14 cellular contexts compared by ENCODE assay signal in genomic region chr7:55440040-55440690, GRCh38.
DNase-seq lines count a peak whose midpoint lies in the region; ATAC-seq and TF ChIP-seq lines count a peak whose summit lies in the region.
"Had no signal": no experiment of that assay in that cellular context is flagged by ENCODE, and none has a peak within 500 bp of the region (broad histone marks: within the 10 kb centered on the region; RNA-seq: fewer than 3 reads in every experiment).

No MANE protein-coding gene starts in this region.

- H3K4me3 Mint-ChIP-seq in CD4-positive, CD25-positive, alpha-beta regulatory T cell: no peak overlapping the region
- no peak overlapping the region for H3K4me3 Mint-ChIP-seq in T-cell
- peak overlapping the region in 3 of 10 donors; percentile 31 to 51 (median 40) for H3K4me3 Mint-ChIP-seq in naive thymus-derived CD4-positive, alpha-beta T cell
- no peak overlapping the region for H3K4me3 Mint-ChIP-seq in activated CD8-positive, alpha-beta T cell treated with anti-CD3 and anti-CD28 coated beads, Interleukin-2, amount 10 ng/mL, durations not matched to agents 7 days and 5 days
- H3K4me3 Mint-ChIP-seq: activated naive CD8-positive, alpha-beta T cell had no signal

- peaks cover 9% of the 10 kb centered on the region for H3K4me1 ChIP-seq in CD4-positive, CD25-positive, alpha-beta regulatory T cell (ENCODE audit: control insufficient read depth, insufficient read depth, low read length, poor library complexity, severe bottlenecking)
- H3K4me1 ChIP-seq in naive thymus-derived CD4-positive, alpha-beta T cell (ENCODE audit: control insufficient read depth in 2 of 2, insufficient read depth in 2 of 2, low read length in 2 of 2): peaks cover 0 to 44% of the 10 kb centered on the region in 2 donors
- no peaks in the 10 kb centered on the region for H3K4me1 ChIP-seq in testis
- H3K4me1 ChIP-seq: gastroesophageal sphincter had no signal

- 86 to 88% methylated on average over 7 to 13 of the region's 13 CpGs for WGBS in testis, 2 donors

- peaks cover under 1 to 60% (median 35%) of the 10 kb centered on the region in 4 donors for H3K4me1 Mint-ChIP-seq in CD4-positive, CD25-positive, alpha-beta regulatory T cell
- H3K4me1 Mint-ChIP-seq in T-cell: peaks cover 50 to 54% (median 51%) of the 10 kb centered on the region in 3 donors
- H3K4me1 Mint-ChIP-seq in naive thymus-derived CD4-positive, alpha-beta T cell: peaks cover 30 to 54% (median 51%) of the 10 kb centered on the region in 7 donors
- H3K4me1 Mint-ChIP-seq in activated CD8-positive, alpha-beta T cell treated with anti-CD3 and anti-CD28 coated beads, Interleukin-2, amount 10 ng/mL, durations not matched to agents 7 days and 5 days (ENCODE audit: low read depth): peaks cover 10% of the 10 kb centered on the region

- POLR2A ChIA-PET in T-cell (lab: Charles Lee): no interaction called here
- POLR2A ChIA-PET in naive thymus-derived CD4-positive, alpha-beta T cell (lab: Charles Lee): interaction anchor here (1.8 kb wide), 1 partner anchor 30 kb away, joined by 6 read pairs; no protein-coding TSS in a partner anchor
- POLR2A ChIA-PET in activated CD8-positive, alpha-beta T cell treated with anti-CD3 and anti-CD28 coated beads, Interleukin-2, amount 10 ng/mL, durations not matched to agents 7 days and 5 days (lab: Charles Lee): no interaction called here

- intact Hi-C loops in naive thymus-derived CD4-positive, alpha-beta T cell (cut with micrococcal nuclease): no loop called here
- intact Hi-C loops in testis (cut with DNase I; ENCODE audit: low total_unique reads): no loop called here

- H3K4me3 ChIP-seq in CD4-positive, CD25-positive, alpha-beta regulatory T cell (ENCODE audit: low read depth, low read length): no peak overlapping the region
- H3K4me3 ChIP-seq in naive thymus-derived CD4-positive, alpha-beta T cell (ENCODE audit: low read length): no peak overlapping the region
- H3K4me3 ChIP-seq in testis: no peak overlapping the region
- H3K4me3 ChIP-seq: gastroesophageal sphincter, thoracic aorta had no signal

- no peaks in the 10 kb centered on the region for H3K36me3 ChIP-seq in CD4-positive, CD25-positive, alpha-beta regulatory T cell (ENCODE audit: control insufficient read depth, insufficient read depth, low read length)
- no peaks in the 10 kb centered on the region for H3K36me3 ChIP-seq in naive thymus-derived CD4-positive, alpha-beta T cell (ENCODE audit: control insufficient read depth in 2 of 3, insufficient read depth in 3 of 3, low read length in 3 of 3)
- no peaks in the 10 kb centered on the region for H3K36me3 ChIP-seq in testis (ENCODE audit: low read depth, missing control alignments)
- H3K36me3 ChIP-seq: brain microvascular endothelial cell, gastroesophageal sphincter, thoracic aorta had no signal

- H3K27me3 Mint-ChIP-seq in CD4-positive, CD25-positive, alpha-beta regulatory T cell: no peaks in the 10 kb centered on the region
- no peaks in the 10 kb centered on the region for H3K27me3 Mint-ChIP-seq in T-cell
- no peaks in the 10 kb centered on the region for H3K27me3 Mint-ChIP-seq in naive thymus-derived CD4-positive, alpha-beta T cell
- no peaks in the 10 kb centered on the region for H3K27me3 Mint-ChIP-seq in activated CD8-positive, alpha-beta T cell treated with anti-CD3 and anti-CD28 coated beads, Interleukin-2, amount 10 ng/mL, durations not matched to agents 7 days and 5 days (ENCODE audit: low read depth)
- H3K27me3 Mint-ChIP-seq: activated naive CD8-positive, alpha-beta T cell had no signal

- H3K27me3 ChIP-seq in CD4-positive, CD25-positive, alpha-beta regulatory T cell (ENCODE audit: control insufficient read depth, insufficient read depth, low read length): no peaks in the 10 kb centered on the region
- no peaks in the 10 kb centered on the region for H3K27me3 ChIP-seq in naive thymus-derived CD4-positive, alpha-beta T cell (ENCODE audit: control insufficient read depth in 2 of 2, insufficient read depth in 2 of 2, low read length in 2 of 2)
- no peaks in the 10 kb centered on the region for H3K27me3 ChIP-seq in testis
- H3K27me3 ChIP-seq: brain microvascular endothelial cell, gastroesophageal sphincter had no signal

- peaks cover 0 to 2% (median 0%) of the 10 kb centered on the region in 7 donors for H3K9me3 Mint-ChIP-seq in CD4-positive, CD25-positive, alpha-beta regulatory T cell
- H3K9me3 Mint-ChIP-seq in T-cell: peaks cover 0 to 3% (median 0%) of the 10 kb centered on the region in 3 donors
- peaks cover 0 to 5% (median 0%) of the 10 kb centered on the region in 11 donors for H3K9me3 Mint-ChIP-seq in naive thymus-derived CD4-positive, alpha-beta T cell
- peaks cover under 1% of the 10 kb centered on the region for H3K9me3 Mint-ChIP-seq in activated CD8-positive, alpha-beta T cell treated with anti-CD3 and anti-CD28 coated beads, Interleukin-2, amount 10 ng/mL, durations not matched to agents 7 days and 5 days (ENCODE audit: insufficient read depth)

- ATAC-seq in CD4-positive, CD25-positive, alpha-beta regulatory T cell (ENCODE audit: low read depth in 2 of 2): no peak
- ATAC-seq in T-cell (replicated peaks in 1 of 4) (no peak), GM18511 (IDR thresholded peaks at IDR 0.05; ENCODE audit: unreplicated experiment) (no peak)
- ATAC-seq in naive thymus-derived CD4-positive, alpha-beta T cell: peak; percentile 19
- ATAC-seq in activated CD8-positive, alpha-beta T cell treated with anti-CD3 and anti-CD28 coated beads, Interleukin-2, amount 10 ng/mL, durations not matched to agents 7 days and 5 days: no peak

- H3K36me3 Mint-ChIP-seq in CD4-positive, CD25-positive, alpha-beta regulatory T cell: peaks cover 9% of the 10 kb centered on the region
- H3K36me3 Mint-ChIP-seq in T-cell: no peaks in the 10 kb centered on the region
- H3K36me3 Mint-ChIP-seq in naive thymus-derived CD4-positive, alpha-beta T cell: peaks cover 0 to 7% (median under 1%) of the 10 kb centered on the region in 5 donors
- H3K36me3 Mint-ChIP-seq in activated CD8-positive, alpha-beta T cell treated with anti-CD3 and anti-CD28 coated beads, Interleukin-2, amount 10 ng/mL, durations not matched to agents 7 days and 5 days (ENCODE audit: low read depth): no peaks in the 10 kb centered on the region

- no peak overlapping the region for H3K27ac ChIP-seq in CD4-positive, CD25-positive, alpha-beta regulatory T cell (ENCODE audit: insufficient read depth, low read length, poor library complexity, severe bottlenecking)
- H3K27ac ChIP-seq in naive thymus-derived CD4-positive, alpha-beta T cell (ENCODE audit: low read depth, low read length): no peak overlapping the region
- no peak overlapping the region for H3K27ac ChIP-seq in testis
- H3K27ac ChIP-seq: brain microvascular endothelial cell, gastroesophageal sphincter, thoracic aorta had no signal

- CTCF ChIA-PET in T-cell (lab: Charles Lee): interaction anchor here in 1 of 2 donors (0.5 to 0.6 kb wide), 2 partner anchors 158 to 160 kb away, joined by 3 to 9 read pairs; no protein-coding TSS in a partner anchor
- CTCF ChIA-PET in naive thymus-derived CD4-positive, alpha-beta T cell (lab: Charles Lee): interaction anchor here (0.6 kb wide), 1 partner anchor 241 kb away, joined by 3 read pairs; no protein-coding TSS in a partner anchor
- CTCF ChIA-PET in activated CD8-positive, alpha-beta T cell treated with anti-CD3 and anti-CD28 coated beads, Interleukin-2, amount 10 ng/mL, durations not matched to agents 7 days and 5 days (lab: Charles Lee): no interaction called here

- peak overlapping the region in 2 of 3 donors; percentile 77 to 92 for H3K27ac Mint-ChIP-seq in CD4-positive, CD25-positive, alpha-beta regulatory T cell
- peak overlapping the region; percentile 34 to 52 for H3K27ac Mint-ChIP-seq in T-cell
- H3K27ac Mint-ChIP-seq in naive thymus-derived CD4-positive, alpha-beta T cell: peak overlapping the region in 6 of 9 donors; percentile 24 to 91 (median 48)
- H3K27ac Mint-ChIP-seq in activated CD8-positive, alpha-beta T cell treated with anti-CD3 and anti-CD28 coated beads, Interleukin-2, amount 10 ng/mL, durations not matched to agents 7 days and 5 days: no peak overlapping the region

- TF ChIP-seq POLR2A in testis (IDR thresholded peaks at IDR 0.05): no peak

- DNase-seq in CD4-positive, CD25-positive, alpha-beta regulatory T cell: no peak
- DNase-seq in G401 (ENCODE audit: low spot score) (peak; percentile 20), T-cell (no peak), testis (no peak)
- DNase-seq in naive thymus-derived CD4-positive, alpha-beta T cell: no peak
- no peak for DNase-seq in activated CD8-positive, alpha-beta T cell treated with anti-CD3 and anti-CD28 coated beads, Interleukin-2, amount 10 ng/mL, durations not matched to agents 7 days and 5 days
- DNase-seq: brain microvascular endothelial cell; DMS153; NCI-H1694 treated with DMSO at 0.1 percent for 48 hours; stimulated activated CD4-positive, alpha-beta T cell treated with anti-CD3 and anti-CD28 coated beads, Interleukin-2, amount 100 ng/mL, for 48 hours had no signal

- no peaks in the 10 kb centered on the region for H3K9me3 ChIP-seq in CD4-positive, CD25-positive, alpha-beta regulatory T cell (ENCODE audit: control insufficient read depth in 2 of 2, low read length in 2 of 2)
- H3K9me3 ChIP-seq in naive thymus-derived CD4-positive, alpha-beta T cell (ENCODE audit: control insufficient read depth in 2 of 3, low read length in 3 of 3): no peaks in the 10 kb centered on the region
- no peaks in the 10 kb centered on the region for H3K9me3 ChIP-seq in testis
- H3K9me3 ChIP-seq: gastroesophageal sphincter, thoracic aorta had no signal

- in situ Hi-C loops in G401 (cut with HindIII; ENCODE audit: low sequenced_read_pairs): no loop called here

- TF ChIP-seq CTCF in testis (IDR thresholded peaks at IDR 0.05): no peak
